Comparison of ENCODE assay signal across 8 cellular contexts in genomic region chr21:37367758-37368535, GRCh38. TPM values are rescaled to one million over a fixed set of nuclear protein-coding genes. Genes with fewer than 3 reads are reported as not detected.
DNase-seq lines count a peak whose midpoint lies in the region; TF ChIP-seq lines count a peak whose summit lies in the region.

No MANE protein-coding gene starts in this region.

- no peaks in the 10 kb centered on the region for H3K9me3 Mint-ChIP-seq in activated CD4-positive, alpha-beta memory T cell treated with anti-CD3 and anti-CD28 coated beads, Interleukin-2, amount 10 ng/mL, durations not matched to agents 7 days and 5 days

- peak overlapping the region; percentile 98 for H3K9ac ChIP-seq in KMS-11
- H3K9ac ChIP-seq in endocrine pancreas (ENCODE audit: control insufficient read depth, insufficient read depth, low read length): peak overlapping the region; percentile 88

- no peaks in the 10 kb centered on the region for H3K9me3 ChIP-seq in endocrine pancreas (ENCODE audit: control insufficient read depth, low read length)
- no peaks in the 10 kb centered on the region for H3K9me3 ChIP-seq in muscle layer of duodenum (ENCODE audit: control insufficient read depth in 1 of 2, low read length in 2 of 2)

- peak overlapping the region; percentile 62 for H3K4me3 ChIP-seq in GM12865 (ENCODE audit: low read depth, low read length)
- H3K4me3 ChIP-seq in KMS-11 (IDR thresholded peaks at IDR 0.05; ENCODE audit: insufficient read depth, low read depth, low read length): peak overlapping the region; percentile 56
- peak overlapping the region; percentile 86 for H3K4me3 ChIP-seq in endocrine pancreas (ENCODE audit: control insufficient read depth, insufficient read depth, low read length)
- H3K4me3 ChIP-seq in muscle layer of duodenum (ENCODE audit: low read depth in 1 of 2, low read length in 2 of 2): peak overlapping the region; percentile 71 to 75

- peak; percentile 85 for DNase-seq in GM12865 (ENCODE audit: low read depth)
- peak; percentile 58 for DNase-seq in activated CD4-positive, alpha-beta memory T cell treated with anti-CD3 and anti-CD28 coated beads, Interleukin-2, amount 10 ng/mL, durations not matched to agents 7 days and 5 days
- no peak for DNase-seq in iPS-NIHi7 (ENCODE audit: extremely low spot score)
- DNase-seq in superior temporal gyrus (ENCODE audit: extremely low spot score): no peak

- H3K27ac ChIP-seq in KMS-11: peak overlapping the region; percentile 99
- peak overlapping the region; percentile 87 for H3K27ac ChIP-seq in muscle layer of duodenum (ENCODE audit: low read length)
- H3K27ac ChIP-seq in temporal lobe (ENCODE audit: low read depth, low read length): peak overlapping the region; percentile 56

- H3K27me3 ChIP-seq in KMS-11 (ENCODE audit: insufficient read depth, low read depth) (no peaks in the 10 kb centered on the region), endocrine pancreas (ENCODE audit: control insufficient read depth, insufficient read depth, low read length) (no peaks in the 10 kb centered on the region), muscle layer of duodenum (ENCODE audit: low read depth, low read length) (no peaks in the 10 kb centered on the region)

- peaks cover 47% of the 10 kb centered on the region for H4K20me1 ChIP-seq in KMS-11 (ENCODE audit: insufficient read depth)

- no peak overlapping the region for H2AFZ ChIP-seq in KMS-11 (ENCODE audit: low read depth)

- H3K79me2 ChIP-seq in KMS-11 (ENCODE audit: insufficient read depth, low read depth): peaks cover 53% of the 10 kb centered on the region

- CTCF ChIA-PET in activated CD4-positive, alpha-beta memory T cell treated with anti-CD3 and anti-CD28 coated beads, Interleukin-2, amount 10 ng/mL, durations not matched to agents 7 days and 5 days (lab: Charles Lee): interaction anchor here (1.6 to 2.0 kb wide), 2 partner anchors 147 to 196 kb away, joined by 4 to 7 read pairs; no protein-coding TSS in a partner anchor

- peaks cover 13% of the 10 kb centered on the region for H3K36me3 Mint-ChIP-seq in activated CD4-positive, alpha-beta memory T cell treated with anti-CD3 and anti-CD28 coated beads, Interleukin-2, amount 10 ng/mL, durations not matched to agents 7 days and 5 days (ENCODE audit: low read depth)

- peak overlapping the region; percentile 87 for H3K27ac Mint-ChIP-seq in activated CD4-positive, alpha-beta memory T cell treated with anti-CD3 and anti-CD28 coated beads, Interleukin-2, amount 10 ng/mL, durations not matched to agents 7 days and 5 days

- H3K4me3 Mint-ChIP-seq in activated CD4-positive, alpha-beta memory T cell treated with anti-CD3 and anti-CD28 coated beads, Interleukin-2, amount 10 ng/mL, durations not matched to agents 7 days and 5 days: peak overlapping the region; percentile 90

- H3K4me2 ChIP-seq in KMS-11: peak overlapping the region; percentile 63

- POLR2A ChIA-PET in activated CD4-positive, alpha-beta memory T cell treated with anti-CD3 and anti-CD28 coated beads, Interleukin-2, amount 10 ng/mL, durations not matched to agents 7 days and 5 days (lab: Charles Lee): interaction anchor here (0.9 to 5.0 kb wide), 11 partner anchors 11 to 196 kb away, joined by 3 to 61 read pairs (median 4); partner anchors contain the start of gene VPS26C

- H3K27me3 Mint-ChIP-seq in activated CD4-positive, alpha-beta memory T cell treated with anti-CD3 and anti-CD28 coated beads, Interleukin-2, amount 10 ng/mL, durations not matched to agents 7 days and 5 days: no peaks in the 10 kb centered on the region

- peaks cover 51% of the 10 kb centered on the region for H3K4me1 ChIP-seq in KMS-11 (ENCODE audit: low read depth, poor library complexity, severe bottlenecking)
- peaks cover 27% of the 10 kb centered on the region for H3K4me1 ChIP-seq in endocrine pancreas (ENCODE audit: control insufficient read depth, insufficient read depth, low read length)
- peaks cover 18 to 29% of the 10 kb centered on the region in 2 donors for H3K4me1 ChIP-seq in muscle layer of duodenum (ENCODE audit: control insufficient read depth in 1 of 2, insufficient read depth in 2 of 2, low read length in 2 of 2)

- peaks cover 52% of the 10 kb centered on the region for H3K4me1 Mint-ChIP-seq in activated CD4-positive, alpha-beta memory T cell treated with anti-CD3 and anti-CD28 coated beads, Interleukin-2, amount 10 ng/mL, durations not matched to agents 7 days and 5 days

- H3K36me3 ChIP-seq in KMS-11 (ENCODE audit: insufficient read depth): no peaks in the 10 kb centered on the region
- H3K36me3 ChIP-seq in endocrine pancreas (ENCODE audit: control insufficient read depth, insufficient read depth, low read length): no peaks in the 10 kb centered on the region
- peaks cover 0 to 11% of the 10 kb centered on the region in 2 donors for H3K36me3 ChIP-seq in muscle layer of duodenum (ENCODE audit: control insufficient read depth in 1 of 2, insufficient read depth in 2 of 2, low read length in 2 of 2)

- TF ChIP-seq CTCF in GM12865 (IDR thresholded peaks at IDR 0.05; ENCODE audit: insufficient read depth, low read depth, low read length, missing control alignments) (no peak), KMS-11 (conservative IDR thresholded peaks at IDR 0.05; ENCODE audit: low read depth, low read length) (no peak)

RNA-seq across cellular contexts. Expression of gene DYRK1A, which starts 1.4 kb away (rescaled TPM):
- 10 to 100 TPM; 73.6 to 74.1 TPM for total RNA-seq in activated CD4-positive, alpha-beta memory T cell treated with anti-CD3 and anti-CD28 coated beads, Interleukin-2, amount 10 ng/mL, durations not matched to agents 7 days and 5 days
- total RNA-seq in temporal lobe: 116 TPM

Comparison
In these comparisons a context has a peak if more than half of its experiments do, and no peak if none do; other contexts are left out.
1. DNase-seq: peak in GM12865 (single experiment) and activated CD4-positive, alpha-beta memory T cell treated with anti-CD3 and anti-CD28 coated beads, Interleukin-2, amount 10 ng/mL, durations not matched to agents 7 days and 5 days (single experiment); none in iPS-NIHi7 (single experiment) and superior temporal gyrus (single experiment).
2. Peak in every context shown above with its lines, with median percentiles within 50 percentile points of each other: H3K4me3 ChIP-seq and H3K27ac ChIP-seq.